In genomic region chr20:50794846-50795634, GRCh38 we compare ENCODE assay signal across 1 cellular context.
A peak's percentile ranks its signal among the peaks of the same experiment; 100 is the strongest.
TF ChIP-seq lines count a peak whose summit lies in the region.

TSS of gene BCAS4 (plus strand) at chr20:50795061. CDS start at chr20:50795084, 23 bp downstream.

TF ChIP-seq in HepG2, 621 proteins besides CTCF, POLR2A, EP300 and RAD21 (continued from another document and continues in another):
- TF ChIP-seq, protein P1, sequence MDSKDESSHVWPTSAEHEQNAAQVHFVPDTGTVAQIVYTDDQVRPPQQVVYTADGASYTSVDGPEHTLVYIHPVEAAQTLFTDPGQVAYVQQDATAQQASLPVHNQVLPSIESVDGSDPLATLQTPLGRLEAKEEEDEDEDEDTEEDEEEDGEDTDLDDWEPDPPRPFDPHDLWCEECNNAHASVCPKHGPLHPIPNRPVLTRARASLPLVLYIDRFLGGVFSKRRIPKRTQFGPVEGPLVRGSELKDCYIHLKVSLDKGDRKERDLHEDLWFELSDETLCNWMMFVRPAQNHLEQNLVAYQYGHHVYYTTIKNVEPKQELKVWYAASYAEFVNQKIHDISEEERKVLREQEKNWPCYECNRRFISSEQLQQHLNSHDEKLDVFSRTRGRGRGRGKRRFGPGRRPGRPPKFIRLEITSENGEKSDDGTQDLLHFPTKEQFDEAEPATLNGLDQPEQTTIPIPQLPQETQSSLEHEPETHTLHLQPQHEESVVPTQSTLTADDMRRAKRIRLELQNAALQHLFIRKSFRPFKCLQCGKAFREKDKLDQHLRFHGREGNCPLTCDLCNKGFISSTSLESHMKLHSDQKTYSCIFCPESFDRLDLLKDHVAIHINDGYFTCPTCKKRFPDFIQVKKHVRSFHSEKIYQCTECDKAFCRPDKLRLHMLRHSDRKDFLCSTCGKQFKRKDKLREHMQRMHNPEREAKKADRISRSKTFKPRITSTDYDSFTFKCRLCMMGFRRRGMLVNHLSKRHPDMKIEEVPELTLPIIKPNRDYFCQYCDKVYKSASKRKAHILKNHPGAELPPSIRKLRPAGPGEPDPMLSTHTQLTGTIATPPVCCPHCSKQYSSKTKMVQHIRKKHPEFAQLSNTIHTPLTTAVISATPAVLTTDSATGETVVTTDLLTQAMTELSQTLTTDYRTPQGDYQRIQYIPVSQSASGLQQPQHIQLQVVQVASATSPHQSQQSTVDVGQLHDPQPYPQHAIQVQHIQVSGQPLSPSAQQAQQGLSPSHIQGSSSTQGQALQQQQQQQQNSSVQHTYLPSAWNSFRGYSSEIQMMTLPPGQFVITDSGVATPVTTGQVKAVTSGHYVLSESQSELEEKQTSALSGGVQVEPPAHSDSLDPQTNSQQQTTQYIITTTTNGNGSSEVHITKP (CRISPR knock-in tag; IDR thresholded peaks at IDR 0.05; ENCODE audit: low read depth), result peak; percentile 70
- TF ChIP-seq NFIB (CRISPR knock-in tag; IDR thresholded peaks at IDR 0.05; ENCODE audit: borderline replicate concordance), result no peak
- TF ChIP-seq ZNF337 (CRISPR knock-in tag; IDR thresholded peaks at IDR 0.05; ENCODE audit: borderline replicate concordance, low read depth), result no peak
- TF ChIP-seq MYPOP (CRISPR knock-in tag; IDR thresholded peaks at IDR 0.05), result peak; percentile 91
- TF ChIP-seq ZNF260 (CRISPR knock-in tag; IDR thresholded peaks at IDR 0.05; ENCODE audit: borderline replicate concordance, low read depth), result 0 out of 2 replicates have a peak, but pooled peaks have one; percentile 88
- TF ChIP-seq ZNF709 (CRISPR knock-in tag; IDR thresholded peaks at IDR 0.05), result 0 out of 2 replicates have a peak, but pooled peaks have one; percentile 80
- TF ChIP-seq, protein P2, sequence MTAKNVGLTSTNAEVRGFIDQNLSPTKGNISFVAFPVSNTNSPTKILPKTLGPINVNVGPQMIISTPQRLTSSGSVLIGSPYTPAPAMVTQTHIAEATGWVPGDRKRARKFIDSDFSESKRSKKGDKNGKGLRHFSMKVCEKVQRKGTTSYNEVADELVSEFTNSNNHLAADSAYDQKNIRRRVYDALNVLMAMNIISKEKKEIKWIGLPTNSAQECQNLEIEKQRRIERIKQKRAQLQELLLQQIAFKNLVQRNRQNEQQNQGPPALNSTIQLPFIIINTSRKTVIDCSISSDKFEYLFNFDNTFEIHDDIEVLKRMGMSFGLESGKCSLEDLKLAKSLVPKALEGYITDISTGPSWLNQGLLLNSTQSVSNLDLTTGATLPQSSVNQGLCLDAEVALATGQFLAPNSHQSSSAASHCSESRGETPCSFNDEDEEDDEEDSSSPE (CRISPR knock-in tag; IDR thresholded peaks at IDR 0.05), result peak; percentile 41
- peak; percentile 89; the same call in 1 of the 2 replicates for TF ChIP-seq ZSCAN20 (CRISPR knock-in tag; IDR thresholded peaks at IDR 0.05; ENCODE audit: borderline replicate concordance)
- no peak for TF ChIP-seq USF2 (IDR thresholded peaks at IDR 0.05; ENCODE audit: low read depth, low read length)
- TF ChIP-seq USF2 (CRISPR knock-in tag; IDR thresholded peaks at IDR 0.05; ENCODE audit: borderline replicate concordance), result no peak
- 0 out of 2 replicates have a peak, but pooled peaks have one; percentile 61 for TF ChIP-seq ZNF280B (CRISPR knock-in tag; IDR thresholded peaks at IDR 0.05; ENCODE audit: borderline replicate concordance)
- 0 out of 2 replicates have a peak, but pooled peaks have one; percentile 17 for TF ChIP-seq ZBTB21 (CRISPR knock-in tag; IDR thresholded peaks at IDR 0.05)
- no peak for TF ChIP-seq U2AF1 (optimal IDR thresholded peaks at IDR 0.05; ENCODE audit: low read depth, low read length)
- peak; percentile 43; the same call in 1 of the 2 replicates for TF ChIP-seq ZNF773 (CRISPR knock-in tag; IDR thresholded peaks at IDR 0.05; ENCODE audit: borderline replicate concordance)
- TF ChIP-seq, protein P3, sequence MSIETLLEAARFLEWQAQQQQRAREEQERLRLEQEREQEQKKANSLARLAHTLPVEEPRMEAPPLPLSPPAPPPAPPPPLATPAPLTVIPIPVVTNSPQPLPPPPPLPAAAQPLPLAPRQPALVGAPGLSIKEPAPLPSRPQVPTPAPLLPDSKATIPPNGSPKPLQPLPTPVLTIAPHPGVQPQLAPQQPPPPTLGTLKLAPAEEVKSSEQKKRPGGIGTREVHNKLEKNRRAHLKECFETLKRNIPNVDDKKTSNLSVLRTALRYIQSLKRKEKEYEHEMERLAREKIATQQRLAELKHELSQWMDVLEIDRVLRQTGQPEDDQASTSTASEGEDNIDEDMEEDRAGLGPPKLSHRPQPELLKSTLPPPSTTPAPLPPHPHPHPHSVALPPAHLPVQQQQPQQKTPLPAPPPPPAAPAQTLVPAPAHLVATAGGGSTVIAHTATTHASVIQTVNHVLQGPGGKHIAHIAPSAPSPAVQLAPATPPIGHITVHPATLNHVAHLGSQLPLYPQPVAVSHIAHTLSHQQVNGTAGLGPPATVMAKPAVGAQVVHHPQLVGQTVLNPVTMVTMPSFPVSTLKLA (IDR thresholded peaks at IDR 0.05), result no peak
- peak; percentile 50; the same call in 1 of the 2 replicates for TF ChIP-seq KAT8 (CRISPR knock-in tag; IDR thresholded peaks at IDR 0.05)
- no peak for TF ChIP-seq ZNF382 (CRISPR knock-in tag; IDR thresholded peaks at IDR 0.05; ENCODE audit: borderline replicate concordance)
- TF ChIP-seq GFI1 (CRISPR knock-in tag; IDR thresholded peaks at IDR 0.05; ENCODE audit: borderline replicate concordance), result peak; percentile 6; the same call in 1 of the 2 replicates
- peak; percentile 59 for TF ChIP-seq TAF1 (CRISPR knock-in tag; IDR thresholded peaks at IDR 0.05)
- TF ChIP-seq, protein P4, sequence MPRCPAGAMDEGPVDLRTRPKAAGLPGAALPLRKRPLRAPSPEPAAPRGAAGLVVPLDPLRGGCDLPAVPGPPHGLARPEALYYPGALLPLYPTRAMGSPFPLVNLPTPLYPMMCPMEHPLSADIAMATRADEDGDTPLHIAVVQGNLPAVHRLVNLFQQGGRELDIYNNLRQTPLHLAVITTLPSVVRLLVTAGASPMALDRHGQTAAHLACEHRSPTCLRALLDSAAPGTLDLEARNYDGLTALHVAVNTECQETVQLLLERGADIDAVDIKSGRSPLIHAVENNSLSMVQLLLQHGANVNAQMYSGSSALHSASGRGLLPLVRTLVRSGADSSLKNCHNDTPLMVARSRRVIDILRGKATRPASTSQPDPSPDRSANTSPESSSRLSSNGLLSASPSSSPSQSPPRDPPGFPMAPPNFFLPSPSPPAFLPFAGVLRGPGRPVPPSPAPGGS (CRISPR knock-in tag; IDR thresholded peaks at IDR 0.05), result peak; percentile 93
- TF ChIP-seq TMF1 (CRISPR knock-in tag; IDR thresholded peaks at IDR 0.05; ENCODE audit: low read depth), result 0 out of 2 replicates have a peak, but pooled peaks have one; percentile 47
- peak; percentile 47; the same call in 1 of the 2 replicates for TF ChIP-seq SPEN (CRISPR knock-in tag; IDR thresholded peaks at IDR 0.05; ENCODE audit: low read depth)
- TF ChIP-seq ZNF841 (CRISPR knock-in tag; IDR thresholded peaks at IDR 0.05; ENCODE audit: borderline replicate concordance), result no peak
- 0 out of 2 replicates have a peak, but pooled peaks have one; percentile 35 for TF ChIP-seq ZNF564 (CRISPR knock-in tag; IDR thresholded peaks at IDR 0.05)
- TF ChIP-seq, protein P5, sequence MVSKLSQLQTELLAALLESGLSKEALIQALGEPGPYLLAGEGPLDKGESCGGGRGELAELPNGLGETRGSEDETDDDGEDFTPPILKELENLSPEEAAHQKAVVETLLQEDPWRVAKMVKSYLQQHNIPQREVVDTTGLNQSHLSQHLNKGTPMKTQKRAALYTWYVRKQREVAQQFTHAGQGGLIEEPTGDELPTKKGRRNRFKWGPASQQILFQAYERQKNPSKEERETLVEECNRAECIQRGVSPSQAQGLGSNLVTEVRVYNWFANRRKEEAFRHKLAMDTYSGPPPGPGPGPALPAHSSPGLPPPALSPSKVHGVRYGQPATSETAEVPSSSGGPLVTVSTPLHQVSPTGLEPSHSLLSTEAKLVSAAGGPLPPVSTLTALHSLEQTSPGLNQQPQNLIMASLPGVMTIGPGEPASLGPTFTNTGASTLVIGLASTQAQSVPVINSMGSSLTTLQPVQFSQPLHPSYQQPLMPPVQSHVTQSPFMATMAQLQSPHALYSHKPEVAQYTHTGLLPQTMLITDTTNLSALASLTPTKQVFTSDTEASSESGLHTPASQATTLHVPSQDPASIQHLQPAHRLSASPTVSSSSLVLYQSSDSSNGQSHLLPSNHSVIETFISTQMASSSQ (IDR thresholded peaks at IDR 0.05; ENCODE audit: low read depth), result no peak
- TF ChIP-seq, protein P5 (CRISPR knock-in tag; IDR thresholded peaks at IDR 0.05; ENCODE audit: borderline replicate concordance), result peak; percentile 35; the same call in 1 of the 2 replicates
- TF ChIP-seq GMEB2 (CRISPR knock-in tag; IDR thresholded peaks at IDR 0.05; ENCODE audit: low read depth), result no peak
- TF ChIP-seq RBM22 (optimal IDR thresholded peaks at IDR 0.05; ENCODE audit: low read length), result no peak
- no peak for TF ChIP-seq ELF4 (CRISPR knock-in tag; IDR thresholded peaks at IDR 0.05; ENCODE audit: borderline replicate concordance)
- TF ChIP-seq NR0B2 (CRISPR knock-in tag; IDR thresholded peaks at IDR 0.05), result peak; percentile 53; the same call in 1 of the 2 replicates
- peak; percentile 91; the same call in 1 of the 2 replicates for TF ChIP-seq DZIP1 (CRISPR knock-in tag; IDR thresholded peaks at IDR 0.05)
